In genomic region chr2:9800975-9801723, GRCh38 we compare ENCODE assay signal across 9 cellular contexts. TPM values are rescaled to one million over a fixed set of nuclear protein-coding genes. Genes with fewer than 3 reads are reported as not detected.
DNase-seq lines count a peak whose midpoint lies in the region; ATAC-seq, FAIRE-seq and TF ChIP-seq lines count a peak whose summit lies in the region.
"Had no signal": no experiment of that assay in that cellular context is flagged by ENCODE, and none has a peak within 500 bp of the region (broad histone marks: within the 10 kb centered on the region; RNA-seq: fewer than 3 reads in every experiment).

No MANE protein-coding gene starts in this region.

- DNase-seq in EL (peak; percentile 80), RWPE1 (ENCODE audit: low spot score) (peak; percentile 84), bronchial epithelial cell (ENCODE audit: low read depth) (peak; percentile 99), prostate gland (ENCODE audit: low spot score) (peak; percentile 88), NCI-H2081 (lab: John Stamatoyannopoulos, UW) (no peak), 8988T (no peak)

- TF ChIP-seq POLR2A in prostate gland (IDR thresholded peaks at IDR 0.05) = peak; percentile 37

- intact Hi-C loops in prostate gland (cut with DNase I) = loop anchor here (10.0 kb wide), 1 partner anchor 634 kb away; no protein-coding TSS in a partner anchor

- ATAC-seq in HG03460 (IDR thresholded peaks at IDR 0.05; ENCODE audit: unreplicated experiment) (no peak), HG02588 (IDR thresholded peaks at IDR 0.05; ENCODE audit: unreplicated experiment) (no peak)

- CTCF ChIA-PET in RWPE1 (lab: Yijun Ruan, JAX) = interaction anchor here (0.6 to 4.8 kb wide), 11 partner anchors 12 to 256 kb away, joined by 3 to 56 read pairs (median 4); partner anchors contain the start of gene TAF1B

- FAIRE-seq in bronchial epithelial cell (lab: Jason Lieb, UNC) = peak; percentile 83

- TF ChIP-seq CTCF in RWPE1 (conservative IDR thresholded peaks at IDR 0.05; ENCODE audit: low read depth) (no peak), bronchial epithelial cell (IDR thresholded peaks at IDR 0.05; ENCODE audit: insufficient read depth, low read length, severe bottlenecking) (no peak), prostate gland (IDR thresholded peaks at IDR 0.05) (no peak)

- WGBS in prostate gland = 58% methylated on average over 24 of the region's 25 CpGs

- H3K27ac ChIP-seq in RWPE1 = peak overlapping the region; percentile 100
- peak overlapping the region; percentile 77 to 78 for H3K27ac ChIP-seq in prostate gland

- H3K27me3 ChIP-seq in bronchial epithelial cell (ENCODE audit: control insufficient read depth, insufficient read depth, low read length) (no peaks in the 10 kb centered on the region), prostate gland (replicated peaks; ENCODE audit: insufficient read depth) (no peaks in the 10 kb centered on the region)
- H3K27me3 ChIP-seq: tibial artery had no signal

- POLR2A ChIA-PET in RWPE1 (lab: Yijun Ruan, JAX; ENCODE audit: low non-redundant PET) = interaction anchor here (2.5 kb wide), 1 partner anchor 42 kb away, joined by 10 read pairs; the partner anchor contains the start of gene TAF1B

- H3K4me3 ChIP-seq in bronchial epithelial cell (ENCODE audit: low read depth, low read length) = peak overlapping the region; percentile 3
- H3K4me3 ChIP-seq in prostate gland = no peak overlapping the region
- H3K4me3 ChIP-seq: tibial artery had no signal

- H3K36me3 ChIP-seq in bronchial epithelial cell (ENCODE audit: control insufficient read depth, insufficient read depth, low read length) (no peaks in the 10 kb centered on the region), prostate gland (no peaks in the 10 kb centered on the region)
- H3K36me3 ChIP-seq: tibial artery had no signal

- no peaks in the 10 kb centered on the region for H3K9me3 ChIP-seq in prostate gland
- H3K9me3 ChIP-seq: tibial artery had no signal

- H3K4me1 ChIP-seq in prostate gland (replicated peaks) = peaks cover 7% of the 10 kb centered on the region

RNA-seq across cellular contexts. Expression of gene TAF1B, which starts 42.1 kb away (rescaled TPM):
- 28.7 and 30.5 TPM in 2 replicates for total RNA-seq in bronchial epithelial cell
- total RNA-seq in prostate gland = 10 to 100 TPM; 14.8 to 16.0 TPM

Comparison
In these comparisons a context has a peak if more than half of its experiments do, and no peak if none do; other contexts are left out.
1. DNase-seq: peak in EL (single experiment), RWPE1 (single experiment), bronchial epithelial cell (single experiment) and prostate gland (single experiment); none in NCI-H2081 (0 of 2) and 8988T (single experiment).